ENCODE assay signal across 11 cellular contexts in the genomic region with DNA sequence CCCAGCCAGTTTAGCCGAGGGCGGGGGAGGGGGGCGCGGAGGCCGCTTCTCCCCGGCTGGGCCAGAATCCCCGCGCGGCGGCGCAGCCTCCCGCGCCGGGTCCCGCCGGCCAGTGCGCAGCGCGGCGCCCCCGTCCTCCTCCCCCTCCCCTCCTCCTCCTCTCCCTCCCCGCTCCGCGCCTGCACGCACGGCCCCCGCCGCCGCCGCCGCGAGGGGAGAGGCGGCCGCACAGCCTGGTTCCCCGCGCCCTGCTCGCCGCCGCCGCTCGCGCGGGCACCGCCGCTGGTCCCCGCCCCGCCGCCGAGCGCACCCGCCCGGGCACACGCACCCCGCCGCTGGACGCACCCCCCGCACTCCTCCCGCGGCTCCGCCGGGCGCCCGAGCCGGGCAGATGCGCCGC. TPM values are rescaled to one million over a fixed set of nuclear protein-coding genes. Genes with fewer than 3 reads are reported as not detected.
DNase-seq lines count a peak whose midpoint lies in the region; ATAC-seq and TF ChIP-seq lines count a peak whose summit lies in the region.
"Had no signal": no experiment of that assay in that cellular context is flagged by ENCODE, and none has a peak within 500 bp of the region (broad histone marks: within the 10 kb centered on the region; RNA-seq: fewer than 3 reads in every experiment).

Gene FLRT1 (plus strand): TSS at position 351 of the 400 bp plus-strand sequence. CDS start 80,337 bp downstream, outside the sequence.

- no peaks in the 10 kb centered on the region for H3K36me3 Mint-ChIP-seq in activated naive CD4-positive, alpha-beta T cell treated with anti-CD3 and anti-CD28 coated beads, Interleukin-2, amount 50 U/mL, for 24 hours

- H3K27ac ChIP-seq in caudate nucleus (ENCODE audit: low read depth, low read length): peak within 1 kb of the TSS; percentile 83
- H3K27ac ChIP-seq in uterus: peak within 1 kb of the TSS; percentile 32 to 61
- H3K27ac ChIP-seq: PC-9 had no signal

- no peaks in the 10 kb centered on the region for H3K9me3 Mint-ChIP-seq in activated naive CD4-positive, alpha-beta T cell treated with anti-CD3 and anti-CD28 coated beads, Interleukin-2, amount 50 U/mL, for 24 hours

- H3K9me3 ChIP-seq in uterus: no peaks in the 10 kb centered on the region

- no peak for TF ChIP-seq POLR2A in uterus (IDR thresholded peaks at IDR 0.05)

- H3K4me3 ChIP-seq in uterus: peak within 1 kb of the TSS; percentile 18 to 45
- H3K4me3 ChIP-seq: PC-9 had no signal

- ATAC-seq in GM18909 (IDR thresholded peaks at IDR 0.05; ENCODE audit: poor library complexity, unreplicated experiment): no peak
- ATAC-seq: HCT116 had no signal

- H3K27me3 ChIP-seq in uterus: no peaks in the 10 kb centered on the region

- peaks cover 14% of the 10 kb centered on the region for H3K27me3 Mint-ChIP-seq in activated naive CD4-positive, alpha-beta T cell treated with anti-CD3 and anti-CD28 coated beads, Interleukin-2, amount 50 U/mL, for 24 hours

- no peaks in the 10 kb centered on the region for H3K4me1 ChIP-seq in uterus

- no peaks in the 10 kb centered on the region for H3K36me3 ChIP-seq in uterus

- intact Hi-C loops in uterus (cut with DNase I; ENCODE audit: low total_unique reads): no loop called here

- no peak for TF ChIP-seq CTCF in uterus (IDR thresholded peaks at IDR 0.05)

- no peak within 1 kb of the TSS for H3K27ac Mint-ChIP-seq in activated naive CD4-positive, alpha-beta T cell treated with anti-CD3 and anti-CD28 coated beads, Interleukin-2, amount 50 U/mL, for 24 hours

- peak within 1 kb of the TSS; percentile 71 for H3K4me3 Mint-ChIP-seq in activated naive CD4-positive, alpha-beta T cell treated with anti-CD3 and anti-CD28 coated beads, Interleukin-2, amount 50 U/mL, for 24 hours

- no peak for DNase-seq in activated naive CD4-positive, alpha-beta T cell treated with Interleukin-2 at 50 U/mL for 16 hours
- peak in 23 of 61 donors; percentile 12 to 73 (median 36) for DNase-seq in caudate nucleus (lab: John Stamatoyannopoulos, UW)
- DNase-seq in midbrain (lab: John Stamatoyannopoulos, UW): peak; percentile 52
- DNase-seq in uterus: no peak
- no peak for DNase-seq in stimulated activated naive CD4-positive, alpha-beta T cell treated with Interleukin-2 at 50 U/mL for 16 hours (lab: John Stamatoyannopoulos, UW)
- DNase-seq in ecto neural progenitor cell (ENCODE audit: low spot score): no peak
- DNase-seq: PC-9 had no signal

- peaks cover 5% of the 10 kb centered on the region for H3K4me1 Mint-ChIP-seq in activated naive CD4-positive, alpha-beta T cell treated with anti-CD3 and anti-CD28 coated beads, Interleukin-2, amount 50 U/mL, for 24 hours

RNA-seq across cellular contexts. Expression of gene FLRT1, which starts in this region (rescaled TPM):
- total RNA-seq in uterus: 1 to 10 TPM in 2 of 4 donors, under 1 TPM in 1, not detected in 1; 0.26 to 7.3 (median 1.9) TPM
- total RNA-seq: Daoy had no signal
